In the genomic region with DNA sequence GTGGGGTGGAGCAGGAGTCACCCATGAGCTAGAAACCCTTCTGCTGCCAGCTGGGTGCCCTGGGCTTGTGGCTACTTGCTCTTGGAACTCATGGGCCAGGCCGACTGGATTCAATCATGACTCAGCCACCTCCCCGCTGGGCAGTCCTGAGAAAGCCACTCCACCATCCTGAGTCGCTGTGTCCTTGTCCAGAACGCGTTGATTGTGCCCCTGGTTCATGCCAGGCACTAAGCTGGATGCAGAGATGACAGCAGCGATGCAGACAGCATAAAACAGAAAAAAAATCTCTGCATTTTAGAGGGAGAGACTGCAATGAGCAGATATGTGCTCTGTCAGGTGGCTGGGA, we compare ENCODE assay signal across 20 cellular contexts. TPM values are rescaled to one million over a fixed set of nuclear protein-coding genes. Genes with fewer than 3 reads are reported as not detected.
DNase-seq lines count a peak whose midpoint lies in the region; ATAC-seq, FAIRE-seq and TF ChIP-seq lines count a peak whose summit lies in the region.
"Had no signal": no experiment of that assay in that cellular context is flagged by ENCODE, and none has a peak within 500 bp of the region (broad histone marks: within the 10 kb centered on the region; RNA-seq: fewer than 3 reads in every experiment).

No MANE protein-coding gene starts in this region.

- H3K27ac Mint-ChIP-seq in T-cell = no peak overlapping the region
- H3K27ac Mint-ChIP-seq: activated naive CD8-positive, alpha-beta T cell treated with anti-CD3 and anti-CD28 coated beads for 36 hours had no signal

- ATAC-seq in T-cell (replicated peaks in 1 of 4) = no peak
- ATAC-seq: left cardiac atrium, right cardiac atrium had no signal

- no peaks in the 10 kb centered on the region for H4K20me1 ChIP-seq in keratinocyte (ENCODE audit: control insufficient read depth, extremely low read depth, insufficient read depth, low read length)

- peaks cover 24 to 51% (median 45%) of the 10 kb centered on the region in 3 donors for H3K4me1 Mint-ChIP-seq in T-cell

- TF ChIP-seq CTCF in keratinocyte (optimal IDR thresholded peaks at IDR 0.05 in 1 of 3, IDR thresholded peaks at IDR 0.05 in 1 of 3, conservative IDR thresholded peaks at IDR 0.05 in 1 of 3; ENCODE audit: extremely low read depth in 1 of 3, insufficient read depth in 2 of 3, low read length in 3 of 3) (no peak), A673 (conservative IDR thresholded peaks at IDR 0.05; ENCODE audit: low read depth, low read length) (no peak)

- BruUV-seq in A673 (replicated peaks; lab: Mats Ljungman, UMichigan) = no TSS peak

- no peaks in the 10 kb centered on the region for H3K36me3 Mint-ChIP-seq in T-cell
- H3K36me3 Mint-ChIP-seq: activated naive CD8-positive, alpha-beta T cell treated with anti-CD3 and anti-CD28 coated beads for 36 hours had no signal

- H3K4me2 ChIP-seq in keratinocyte (ENCODE audit: control insufficient read depth, extremely low read depth, insufficient read depth, low read depth, low read length) = peak overlapping the region; percentile 55

- no peaks in the 10 kb centered on the region for H3K9me1 ChIP-seq in keratinocyte (ENCODE audit: control insufficient read depth, extremely low read depth, insufficient read depth, low read length)

- CTCF ChIA-PET in A673 (lab: Charles Lee) = no interaction called here
- CTCF ChIA-PET in T-cell (lab: Charles Lee) = no interaction called here

- peak overlapping the region; percentile 5 for H3K27ac ChIP-seq in keratinocyte (ENCODE audit: control insufficient read depth, insufficient read depth, low read length)
- H3K27ac ChIP-seq in A673 (ENCODE audit: low read depth, low read length, poor library complexity, severe bottlenecking) = no peak overlapping the region
- H3K27ac ChIP-seq: dorsolateral prefrontal cortex, neutrophil had no signal

- H3K27me3 ChIP-seq in keratinocyte (ENCODE audit: control insufficient read depth, extremely low read depth, insufficient read depth, low read length) (no peaks in the 10 kb centered on the region), A673 (replicated peaks; ENCODE audit: insufficient read depth, low read depth, low read length, poor library complexity) (no peaks in the 10 kb centered on the region)

- H3K9ac ChIP-seq in keratinocyte (ENCODE audit: control insufficient read depth, extremely low read depth, insufficient read depth, low read length) = no peak overlapping the region

- intact Hi-C loops in A673 (cut with micrococcal nuclease; ENCODE audit: unreplicated experiment) = no loop called here

- H3K9me3 ChIP-seq in keratinocyte (ENCODE audit: control insufficient read depth, low read depth, low read length) = no peaks in the 10 kb centered on the region
- no peaks in the 10 kb centered on the region for H3K9me3 ChIP-seq in A673 (ENCODE audit: low read depth, low read length, poor library complexity, severe bottlenecking)
- H3K9me3 ChIP-seq: neutrophil had no signal

- no peaks in the 10 kb centered on the region for H3K9me3 Mint-ChIP-seq in T-cell
- H3K9me3 Mint-ChIP-seq: activated naive CD8-positive, alpha-beta T cell treated with anti-CD3 and anti-CD28 coated beads for 36 hours had no signal

- no peaks in the 10 kb centered on the region for H3K79me2 ChIP-seq in keratinocyte (ENCODE audit: control insufficient read depth, insufficient read depth, low read length)

- H2AFZ ChIP-seq in keratinocyte (ENCODE audit: control insufficient read depth, low read length) = no peak overlapping the region

- H3K4me3 Mint-ChIP-seq in T-cell = no peak overlapping the region
- H3K4me3 Mint-ChIP-seq: activated naive CD8-positive, alpha-beta T cell treated with anti-CD3 and anti-CD28 coated beads for 36 hours had no signal

- dilution Hi-C loops in keratinocyte (cut with MboI; ENCODE audit: extremely low pct_ligation_motif_present, low sequenced_read_pairs) = no loop called here

- DNase-seq in AG20443 (ENCODE audit: low spot score) (peak; percentile 47), HPDE6-E6E7 (ENCODE audit: extremely low spot score) (peak; percentile 92), astrocyte of the hippocampus (ENCODE audit: low read depth, low spot score) (peak; percentile 46), keratinocyte (ENCODE audit: low read depth, low spot score) (peak; percentile 50), RKO (ENCODE audit: low spot score) (no peak), A673 (ENCODE audit: low spot score) (no peak), T-cell (no peak)
- DNase-seq in activated T-cell treated with anti-CD3 and anti-CD28 coated beads, Interleukin-2, amount 50 U/mL, for 48 hours = no peak
- DNase-seq: activated CD4-positive, alpha-beta T cell treated with anti-CD3 and anti-CD28 coated beads, Interleukin-2, amount 50 U/mL, for 48 hours; activated naive CD8-positive, alpha-beta T cell treated with anti-CD3 and anti-CD28 coated beads for 36 hours; dorsolateral prefrontal cortex; hypothalamus; left cardiac atrium; midbrain; MV-4-11; NCI-H526; OCI-M1; right cardiac atrium had no signal

- H3K4me3 ChIP-seq in keratinocyte (ENCODE audit: control insufficient read depth in 2 of 3, extremely low read depth in 1 of 3, insufficient read depth in 2 of 3, low read depth in 1 of 3, low read length in 3 of 3) = peak overlapping the region in 1 of 3 experiments; percentile 27
- H3K4me3 ChIP-seq in A673 (ENCODE audit: low read depth, low read length, poor library complexity, severe bottlenecking) = no peak overlapping the region
- H3K4me3 ChIP-seq: dorsolateral prefrontal cortex had no signal

- H3K36me3 ChIP-seq in keratinocyte (ENCODE audit: control insufficient read depth in 2 of 2, extremely low read depth in 1 of 2, insufficient read depth in 2 of 2, low read length in 2 of 2) (no peaks in the 10 kb centered on the region), A673 (ENCODE audit: insufficient read depth, low read length, poor library complexity, severe bottlenecking) (no peaks in the 10 kb centered on the region)
- H3K36me3 ChIP-seq: neutrophil had no signal

- FAIRE-seq in keratinocyte (lab: Jason Lieb, UNC) = peak; percentile 96

- POLR2A ChIA-PET in A673 (lab: Charles Lee; ENCODE audit: low non-redundant PET) = no interaction called here
- POLR2A ChIA-PET in T-cell (lab: Charles Lee) = no interaction called here

- H3K4me1 ChIP-seq in keratinocyte (ENCODE audit: control insufficient read depth, extremely low read depth, insufficient read depth, low read length) (peaks cover 40% of the 10 kb centered on the region), A673 (ENCODE audit: insufficient read depth, low read length, poor library complexity, severe bottlenecking) (peaks cover 22% of the 10 kb centered on the region)

- peaks cover 20 to 47% of the 10 kb centered on the region in 2 donors for H3K27me3 Mint-ChIP-seq in T-cell

RNA-seq across cellular contexts. Expression of gene PADI1, which starts 10.6 kb away (rescaled TPM):
- 0.96 to 2.1 TPM (median 1.0 TPM) in 3 replicates for polyA plus RNA-seq in keratinocyte
- 1.8 TPM for polyA plus RNA-seq in keratinocyte (2011; ENCODE audit: low read depth)
- polyA plus RNA-seq in keratinocyte (2011; cell fraction: cytosol; rRNA removed) = 0.49 and 0.83 TPM in 2 replicates
- 4.8 and 6.3 TPM in 2 replicates for polyA plus RNA-seq in keratinocyte (2011; cell fraction: nucleus; rRNA removed)
- polyA plus RNA-seq in keratinocyte (2012; ENCODE audit: low replicate concordance) = 0.77 and 9.9 TPM in 2 replicates
- polyA minus RNA-seq in keratinocyte = 0.72 to 1.5 TPM (median 0.96 TPM) in 3 replicates
- polyA minus RNA-seq in keratinocyte (2011; cell fraction: cytosol; rRNA and poly(A)+ RNA removed) = not detected
- 1.3 and 4.0 TPM in 2 replicates for polyA minus RNA-seq in keratinocyte (2011; cell fraction: nucleus; rRNA and poly(A)+ RNA removed)
- 0.56 and 0.72 TPM in 2 replicates for total RNA-seq in A673 (2021)
- not detected for total RNA-seq in T-cell
- total RNA-seq: activated naive CD8-positive, alpha-beta T cell treated with anti-CD3 and anti-CD28 coated beads for 36 hours; G401; left cardiac atrium; right cardiac atrium had no signal
- polyA plus RNA-seq: right cardiac atrium had no signal

RNA-seq across cellular contexts. Expression of gene PADI3, which starts 33.4 kb away (rescaled TPM):
- 4.2 to 6.1 TPM (median 5.2 TPM) in 3 replicates for polyA plus RNA-seq in keratinocyte
- 0.30 TPM for polyA plus RNA-seq in keratinocyte (2011; ENCODE audit: low read depth)
- polyA plus RNA-seq in keratinocyte (2011; cell fraction: cytosol; rRNA removed) = 2.7 and 3.6 TPM in 2 replicates
- polyA plus RNA-seq in keratinocyte (2011; cell fraction: nucleus; rRNA removed) = 5.7 and 7.7 TPM in 2 replicates
- 0.72 and 5.7 TPM in 2 replicates for polyA plus RNA-seq in keratinocyte (2012; ENCODE audit: low replicate concordance)
- polyA minus RNA-seq in keratinocyte = 7.2 to 13.8 TPM (median 9.6 TPM) in 3 replicates
- polyA minus RNA-seq in keratinocyte (2011; cell fraction: cytosol; rRNA and poly(A)+ RNA removed) = 5.4 TPM
- polyA minus RNA-seq in keratinocyte (2011; cell fraction: nucleus; rRNA and poly(A)+ RNA removed) = 3.7 and 5.0 TPM in 2 replicates
- total RNA-seq in A673 (2021) = 0.26 and 0.39 TPM in 2 replicates
- total RNA-seq in T-cell = not detected
- total RNA-seq: activated naive CD8-positive, alpha-beta T cell treated with anti-CD3 and anti-CD28 coated beads for 36 hours; dorsolateral prefrontal cortex; left cardiac atrium; right cardiac atrium had no signal
- polyA plus RNA-seq: right cardiac atrium had no signal

Comparison
In these comparisons a context has a peak if more than half of its experiments do, and no peak if none do; other contexts are left out.
1. DNase-seq: peak in AG20443 (single experiment), HPDE6-E6E7 (single experiment), astrocyte of the hippocampus (single experiment) and keratinocyte (single experiment); none in activated T-cell treated with anti-CD3 and anti-CD28 coated beads, Interleukin-2, amount 50 U/mL, for 48 hours (0 of 2), RKO (single experiment), A673 (single experiment) and T-cell (0 of 34).